Comparison of ENCODE assay signal across 1 cellular context in the genomic region with DNA sequence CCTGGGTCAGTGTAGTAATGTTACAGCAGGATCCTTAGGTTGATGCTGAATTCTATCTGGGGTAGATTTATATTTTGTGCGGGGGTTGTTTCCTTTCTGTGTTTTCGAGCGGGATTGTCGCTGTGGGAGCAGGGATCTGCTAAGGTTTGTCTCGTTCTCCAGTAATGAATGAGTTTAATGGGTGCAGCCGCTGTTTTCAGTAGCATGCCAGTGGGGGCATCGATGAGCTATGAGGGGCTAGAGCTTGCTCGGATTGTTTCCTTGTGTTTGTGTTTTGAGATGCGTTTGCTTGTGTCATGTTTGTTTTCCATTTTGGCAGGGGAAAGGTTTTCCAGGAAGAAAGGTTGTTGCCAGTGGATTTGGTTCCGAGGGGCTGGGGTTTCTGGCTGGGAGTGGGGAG. TPM values are rescaled to one million over a fixed set of nuclear protein-coding genes. Genes with fewer than 3 reads are reported as not detected.
"Had no signal": no experiment of that assay in that cellular context is flagged by ENCODE, and none has a peak within 500 bp of the region (broad histone marks: within the 10 kb centered on the region; RNA-seq: fewer than 3 reads in every experiment).

No MANE protein-coding gene starts in this region.

RNA-seq across cellular contexts. Expression of a gene that starts 48.9 kb away (rescaled TPM):
- total RNA-seq: ascending aorta had no signal
